1 cellular context compared by ENCODE assay signal in genomic region chr18:63837556-63837955, GRCh38.
TF ChIP-seq lines count a peak whose summit lies in the region.

No MANE protein-coding gene starts in this region.

TF ChIP-seq in GM23338, 12 proteins besides CTCF, POLR2A, EP300 and RAD21 (continued from another document):
- TF ChIP-seq ZNF462 (CRISPR knock-in tag; IDR thresholded peaks at IDR 0.05) = no peak
- no peak for TF ChIP-seq CREB1 (CRISPR knock-in tag; IDR thresholded peaks at IDR 0.05; ENCODE audit: low read depth)
- no peak for TF ChIP-seq REST (IDR thresholded peaks at IDR 0.05; ENCODE audit: unreplicated experiment)
- TF ChIP-seq EZH2phosphoT487 (IDR thresholded peaks at IDR 0.05; ENCODE audit: unreplicated experiment) = no peak
- no peak for TF ChIP-seq ETS1 (IDR thresholded peaks at IDR 0.05)
- no peak for TF ChIP-seq EZH2 (IDR thresholded peaks at IDR 0.05; ENCODE audit: low read depth, unreplicated experiment)
